In genomic region chr5:132385321-132386105, GRCh38 we compare ENCODE assay signal across 8 cellular contexts. TPM values are rescaled to one million over a fixed set of nuclear protein-coding genes. Genes with fewer than 3 reads are reported as not detected.
DNase-seq lines count a peak whose midpoint lies in the region; ATAC-seq, FAIRE-seq and TF ChIP-seq lines count a peak whose summit lies in the region.

No MANE protein-coding gene starts in this region.

- no peak overlapping the region for H3K9ac ChIP-seq in liver (ENCODE audit: low read depth in 1 of 2, low read length in 2 of 2)

- H3K27ac ChIP-seq in liver (ENCODE audit: low read depth in 1 of 2, low read length in 2 of 2), result peak overlapping the region; percentile 16 to 44

- TF ChIP-seq RAD21 in liver (IDR thresholded peaks at IDR 0.05), result peak; percentile 94 to 96

- ATAC-seq in activated CD4-positive, CD25-positive, alpha-beta regulatory T cell treated with anti-CD3 and anti-CD28 coated beads, Interleukin-2, amount 50 U/mL, for 24 hours, result peak; percentile 41 to 57
- ATAC-seq in GM21786 (IDR thresholded peaks at IDR 0.05; ENCODE audit: unreplicated experiment), result no peak

- H3K9me3 ChIP-seq in liver (ENCODE audit: control insufficient read depth in 4 of 4, low read length in 3 of 4), result no peaks in the 10 kb centered on the region

- peaks cover 0 to 18% (median 5%) of the 10 kb centered on the region in 4 donors for H3K36me3 ChIP-seq in liver (ENCODE audit: control insufficient read depth in 4 of 4, insufficient read depth in 3 of 4, low read depth in 1 of 4, low read length in 3 of 4)

- H3K27me3 ChIP-seq in liver (ENCODE audit: control insufficient read depth in 4 of 4, insufficient read depth in 4 of 4, low read length in 3 of 4), result no peaks in the 10 kb centered on the region

- DNase-seq in NB4 (ENCODE audit: low read depth), result peak; percentile 72
- DNase-seq in cerebellum (ENCODE audit: low spot score), result peak; percentile 69
- DNase-seq in stimulated activated CD4-positive, alpha-beta T cell treated with anti-CD3 and anti-CD28 coated beads, TNF-alpha, amount 100 ng/mL, for 48 hours (ENCODE audit: low read depth in 3 of 3), result peak in 2 of 3 donors; percentile 32 to 48

- H3K4me3 ChIP-seq in GM12875 (ENCODE audit: low read depth, low read length) (no peak overlapping the region), NB4 (ENCODE audit: low read depth, low read length) (no peak overlapping the region), liver (ENCODE audit: low read depth in 1 of 3, low read length in 3 of 3) (no peak overlapping the region)

- FAIRE-seq in A204.1 (lab: Jason Lieb, UNC), result peak; percentile 39

- peaks cover 3 to 28% (median 22%) of the 10 kb centered on the region in 4 donors for H3K4me1 ChIP-seq in liver (ENCODE audit: control insufficient read depth in 4 of 4, insufficient read depth in 4 of 4, low read length in 3 of 4)

- WGBS in liver, result 29% methylated on average over 9 of the region's 9 CpGs

- TF ChIP-seq POLR2A in NB4 (IDR thresholded peaks at IDR 0.05; ENCODE audit: extremely low read depth, insufficient read length), result no peak

- TF ChIP-seq CTCF in GM12875 (IDR thresholded peaks at IDR 0.05; ENCODE audit: borderline replicate concordance, insufficient read depth, low read depth, low read length) (peak; percentile 67), NB4 (IDR thresholded peaks at IDR 0.05; ENCODE audit: low read depth, low read length) (peak; percentile 78), liver (IDR thresholded peaks at IDR 0.05; ENCODE audit: low read depth, low read length, missing input control) (peak; percentile 76)

TF ChIP-seq in liver, 16 proteins besides CTCF, POLR2A, EP300 and RAD21:
- TF ChIP-seq HNF4A (conservative IDR thresholded peaks at IDR 0.05) (peak in 1 of 2 donors; percentile 18), NR2F2 (IDR thresholded peaks at IDR 0.05) (peak; percentile 27), GABPA (IDR thresholded peaks at IDR 0.05 in 1 of 2, conservative IDR thresholded peaks at IDR 0.05 in 1 of 2) (no peak), ZBTB33 (IDR thresholded peaks at IDR 0.05) (no peak)
TF ChIP-seq in liver: peak in this region for 2.

RNA-seq across cellular contexts. Expression of gene SLC22A5, which starts 16.0 kb away (rescaled TPM):
- 10.4 TPM for total RNA-seq in cerebellum
- 10 to 100 TPM; 12.4 to 12.7 TPM for total RNA-seq in liver
- 1 to 10 TPM; 3.4 to 4.5 TPM for polyA plus RNA-seq in liver
